In the genomic region with DNA sequence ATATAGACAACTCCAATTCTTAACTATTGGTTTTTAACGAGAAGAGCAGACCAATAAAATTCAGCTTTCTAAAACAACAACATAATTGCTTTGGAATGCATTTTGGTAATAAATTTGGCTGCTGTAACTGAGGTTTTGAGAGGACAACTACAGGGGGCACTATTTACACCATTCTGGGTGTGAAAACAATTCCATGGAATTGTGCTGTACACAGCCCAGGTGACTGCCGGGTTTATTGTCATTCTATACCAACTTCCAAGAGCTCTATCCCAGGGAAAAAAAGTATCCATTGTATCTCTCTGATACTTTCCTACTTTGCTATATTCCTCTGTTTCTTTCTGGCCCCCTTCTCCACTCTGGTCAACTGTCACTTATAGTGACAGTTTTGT, we compare ENCODE assay signal across 25 cellular contexts. TPM values are rescaled to one million over a fixed set of nuclear protein-coding genes. Genes with fewer than 3 reads are reported as not detected.
A peak's percentile ranks its signal among the peaks of the same experiment; 100 is the strongest.
DNase-seq lines count a peak whose midpoint lies in the region; ATAC-seq and TF ChIP-seq lines count a peak whose summit lies in the region.
"Had no signal": no experiment of that assay in that cellular context is flagged by ENCODE, and none has a peak within 500 bp of the region (broad histone marks: within the 10 kb centered on the region; RNA-seq: fewer than 3 reads in every experiment).

No MANE protein-coding gene starts in this region.

- H3K4me3 ChIP-seq in SJCRH30 (no peak overlapping the region), hepatocyte (no peak overlapping the region), skeletal muscle tissue (ENCODE audit: low read length in 3 of 3) (peak overlapping the region in 2 of 3 donors; percentile 38), coronary artery (no peak overlapping the region)
- H3K4me3 ChIP-seq: sigmoid colon had no signal

- H3K27ac ChIP-seq in H9 (ENCODE audit: insufficient read length, low read depth, low read length) = no peak overlapping the region
- peak overlapping the region; percentile 98 for H3K27ac ChIP-seq in SJCRH30
- H3K27ac ChIP-seq in hepatocyte = peak overlapping the region; percentile 27
- peak overlapping the region; percentile 94 for H3K27ac ChIP-seq in skeletal muscle tissue (ENCODE audit: low read depth, low read length)
- no peak overlapping the region for H3K27ac ChIP-seq in coronary artery

- peaks cover 7 to 12% (median 8%) of the 10 kb centered on the region in 3 experiments; a peak in 6 of 7 replicates for H3K36me3 Mint-ChIP-seq in H9 (ENCODE audit: insufficient read depth in 1 of 3, low read depth in 3 of 3)
- H3K36me3 Mint-ChIP-seq: stimulated activated memory B cell treated with anti-CD40 and anti-IgM and Interleukin-4, amounts not matched to agents 10 μg/mL and 1 μg/mL and 100 μg/mL, for 72 hours had no signal

- H4K91ac ChIP-seq in H9 (ENCODE audit: insufficient read length, low read depth, low read length) = no peak overlapping the region

- no peak overlapping the region for H3T11ph ChIP-seq in H9 (ENCODE audit: low read length)

- H2BK120ac ChIP-seq in H9 (ENCODE audit: low read depth, low read length, poor library complexity, severe bottlenecking) = no peak overlapping the region

- H2AK5ac ChIP-seq in H9 (ENCODE audit: insufficient read length, low read length) = no peak overlapping the region

- H3K4me1 ChIP-seq in H9 (ENCODE audit: insufficient read depth, low read length) = peaks cover 2% of the 10 kb centered on the region
- peaks cover 45% of the 10 kb centered on the region for H3K4me1 ChIP-seq in SJCRH30
- H3K4me1 ChIP-seq in hepatocyte (ENCODE audit: insufficient read depth) = peaks cover 30% of the 10 kb centered on the region
- H3K4me1 ChIP-seq in skeletal muscle tissue (ENCODE audit: control insufficient read depth in 3 of 3, insufficient read depth in 3 of 3, low read length in 3 of 3) = peaks cover 39 to 52% (median 47%) of the 10 kb centered on the region in 3 donors

- H3K9ac ChIP-seq in H9 (ENCODE audit: extremely low read depth, insufficient read length, low read length) (no peak overlapping the region), skeletal muscle tissue (ENCODE audit: low read depth in 1 of 3, low read length in 3 of 3) (peak overlapping the region; percentile 9 to 57 (median 45))

- H3K4ac ChIP-seq in H9 (ENCODE audit: low read depth, low read length) = no peak overlapping the region

- no peak overlapping the region for H2BK5ac ChIP-seq in H9 (ENCODE audit: insufficient read length, low read length)

- H3K9me3 ChIP-seq in H9 (ENCODE audit: control insufficient read depth, low read depth, low read length) (no peaks in the 10 kb centered on the region), SJCRH30 (replicated peaks) (peaks cover 24% of the 10 kb centered on the region), hepatocyte (ENCODE audit: low read depth) (no peaks in the 10 kb centered on the region), skeletal muscle tissue (ENCODE audit: control insufficient read depth in 3 of 3, low read length in 3 of 3) (no peaks in the 10 kb centered on the region)
- H3K9me3 ChIP-seq: sigmoid colon had no signal

- H3K56ac ChIP-seq in H9 (ENCODE audit: insufficient read length, low read depth, low read length) = no peak overlapping the region

- H2BK15ac ChIP-seq in H9 (ENCODE audit: low read depth, low read length) = no peak overlapping the region

- H3K23ac ChIP-seq in H9 (ENCODE audit: insufficient read length, low read depth, low read length) = no peak overlapping the region

- H3K27me3 Mint-ChIP-seq in H9 (ENCODE audit: low read depth) = no peaks in the 10 kb centered on the region
- H3K27me3 Mint-ChIP-seq: activated naive CD4-positive, alpha-beta T cell treated with anti-CD3 and anti-CD28 coated beads, Interleukin-2, amount 10 ng/mL, durations not matched to agents 7 days and 5 days; naive thymus-derived CD8-positive, alpha-beta T cell; stimulated activated memory B cell treated with anti-CD40 and anti-IgM and Interleukin-4, amounts not matched to agents 10 μg/mL and 1 μg/mL and 100 μg/mL, for 72 hours had no signal

- H3K27ac Mint-ChIP-seq in H9 = peak overlapping the region in 1 of 3 experiments; percentile 59; a peak in 1 of 7 replicates
- H3K27ac Mint-ChIP-seq: activated naive CD4-positive, alpha-beta T cell treated with anti-CD3 and anti-CD28 coated beads, Interleukin-2, amount 10 ng/mL, durations not matched to agents 7 days and 5 days; naive thymus-derived CD8-positive, alpha-beta T cell; stimulated activated memory B cell treated with anti-CD40 and anti-IgM and Interleukin-4, amounts not matched to agents 10 μg/mL and 1 μg/mL and 100 μg/mL, for 72 hours had no signal

- H4K20me1 ChIP-seq in H9 (ENCODE audit: control insufficient read depth, insufficient read depth, insufficient read length) (no peaks in the 10 kb centered on the region), hepatocyte (ENCODE audit: insufficient read depth, poor library complexity, severe bottlenecking) (no peaks in the 10 kb centered on the region)

- no peak overlapping the region for H4K5ac ChIP-seq in H9 (ENCODE audit: insufficient read length, low read depth, low read length)

- H4K8ac ChIP-seq in H9 (replicated peaks; ENCODE audit: insufficient read length, low read depth, low read length) = no peak overlapping the region

- TF ChIP-seq CTCF in H9 (conservative IDR thresholded peaks at IDR 0.05) (peak; percentile 40; the same call in 2 of the 3 replicates), hepatocyte (IDR thresholded peaks at IDR 0.05; ENCODE audit: poor library complexity) (no peak), coronary artery (IDR thresholded peaks at IDR 0.05) (no peak)

- ATAC-seq in HG03135 (IDR thresholded peaks at IDR 0.05; ENCODE audit: unreplicated experiment) (no peak), HG03280 (IDR thresholded peaks at IDR 0.05; ENCODE audit: unreplicated experiment) (no peak)
- ATAC-seq: activated T-cell treated with anti-CD3 and anti-CD28 coated beads, Interleukin-2, amount 50 U/mL, for 4 hours; naive thymus-derived CD8-positive, alpha-beta T cell; stimulated activated memory B cell treated with anti-CD40 and anti-IgM and Interleukin-4, amounts not matched to agents 10 μg/mL and 1 μg/mL and 100 μg/mL, for 72 hours had no signal

- no peak overlapping the region for H3K18ac ChIP-seq in H9 (ENCODE audit: insufficient read length, low read depth, low read length)

- H3K4me1 Mint-ChIP-seq in H9 = peaks cover 8 to 10% of the 10 kb centered on the region in 2 experiments; a peak in 3 of 4 replicates
- H3K4me1 Mint-ChIP-seq: activated naive CD4-positive, alpha-beta T cell treated with anti-CD3 and anti-CD28 coated beads, Interleukin-2, amount 10 ng/mL, durations not matched to agents 7 days and 5 days; stimulated activated memory B cell treated with anti-CD40 and anti-IgM and Interleukin-4, amounts not matched to agents 10 μg/mL and 1 μg/mL and 100 μg/mL, for 72 hours had no signal

- peaks cover 36% of the 10 kb centered on the region for H3K36me3 ChIP-seq in SJCRH30
- no peaks in the 10 kb centered on the region for H3K36me3 ChIP-seq in hepatocyte (replicated peaks; ENCODE audit: insufficient read depth, low read depth)
- no peaks in the 10 kb centered on the region for H3K36me3 ChIP-seq in skeletal muscle tissue (ENCODE audit: control insufficient read depth in 3 of 3, insufficient read depth in 3 of 3, low read length in 3 of 3)
- H3K36me3 ChIP-seq: sigmoid colon had no signal

- H3K4me3 Mint-ChIP-seq in H9 = no peak overlapping the region
- H3K4me3 Mint-ChIP-seq: activated naive CD4-positive, alpha-beta T cell treated with anti-CD3 and anti-CD28 coated beads, Interleukin-2, amount 10 ng/mL, durations not matched to agents 7 days and 5 days; activated T-cell treated with anti-CD3 and anti-CD28 coated beads, Interleukin-2, amount 50 U/mL, for 4 hours; naive thymus-derived CD8-positive, alpha-beta T cell; stimulated activated memory B cell treated with anti-CD40 and anti-IgM and Interleukin-4, amounts not matched to agents 10 μg/mL and 1 μg/mL and 100 μg/mL, for 72 hours had no signal

- H3K4me2 ChIP-seq in H9 (ENCODE audit: insufficient read depth, insufficient read length, low read length) (no peak overlapping the region), hepatocyte (no peak overlapping the region)

- H2BK12ac ChIP-seq in H9 (ENCODE audit: insufficient read length, low read depth, low read length) = no peak overlapping the region

- no peaks in the 10 kb centered on the region for H3K79me2 ChIP-seq in H9 (ENCODE audit: insufficient read depth, low read length)
- peaks cover 91% of the 10 kb centered on the region for H3K79me2 ChIP-seq in hepatocyte

- no peaks in the 10 kb centered on the region for H3K27me3 ChIP-seq in H9 (ENCODE audit: insufficient read depth, low read length)
- H3K27me3 ChIP-seq in SJCRH30 = no peaks in the 10 kb centered on the region
- no peaks in the 10 kb centered on the region for H3K27me3 ChIP-seq in hepatocyte
- no peaks in the 10 kb centered on the region for H3K27me3 ChIP-seq in skeletal muscle tissue (ENCODE audit: control insufficient read depth in 3 of 3, insufficient read depth in 3 of 3, low read length in 3 of 3)
- H3K27me3 ChIP-seq: sigmoid colon had no signal

- no peaks in the 10 kb centered on the region for H3K23me2 ChIP-seq in H9 (ENCODE audit: insufficient read length, low read depth, low read length, poor library complexity, severe bottlenecking)

- H3K9me2 ChIP-seq in hepatocyte (replicated peaks; ENCODE audit: insufficient read depth) = no peaks in the 10 kb centered on the region

- DNase-seq in H9 (no peak), SJCRH30 (no peak), hepatocyte (ENCODE audit: low spot score) (no peak), coronary artery (ENCODE audit: low spot score) (no peak), activated gamma-delta T cell treated with Interleukin-2 at 50 U/mL for 16 hours (no peak)
- DNase-seq: activated CD8-positive, alpha-beta memory T cell treated with anti-CD3 and anti-CD28 coated beads for 24 hours; activated naive CD4-positive, alpha-beta T cell treated with anti-CD3 and anti-CD28 coated beads, Interleukin-2, amount 10 ng/mL, durations not matched to agents 7 days and 5 days; activated T-cell treated with anti-CD3 and anti-CD28 coated beads, Interleukin-2, amount 50 U/mL, for 4 hours; central memory CD4-positive, alpha-beta T cell; GF-D8; Kasumi-1; naive thymus-derived CD8-positive, alpha-beta T cell; NCI-H1048; NCI-H2029; NCI-H345; NCI-H774; OCI-M1; SIG-M5; sigmoid colon; stimulated activated CD4-positive, alpha-beta T cell treated with anti-CD3 and anti-CD28 coated beads, Interleukin-1b, Interleukin-23, amount 100 ng/mL, for 48 hours; T-helper 1 cell had no signal

- no peak overlapping the region for H3K14ac ChIP-seq in H9 (ENCODE audit: insufficient read depth, low read length)

- H2BK20ac ChIP-seq in H9 (ENCODE audit: low read depth, low read length, poor library complexity, severe bottlenecking) = no peak overlapping the region

- no peaks in the 10 kb centered on the region for H3K79me1 ChIP-seq in H9 (ENCODE audit: insufficient read depth, low read depth, low read length, poor library complexity, severe bottlenecking)

- H2AFZ ChIP-seq in H9 (ENCODE audit: low read length) (no peak overlapping the region), hepatocyte (no peak overlapping the region)

- no peaks in the 10 kb centered on the region for H3K9me3 Mint-ChIP-seq in H9
- H3K9me3 Mint-ChIP-seq: activated naive CD4-positive, alpha-beta T cell treated with anti-CD3 and anti-CD28 coated beads, Interleukin-2, amount 10 ng/mL, durations not matched to agents 7 days and 5 days had no signal

- WGBS in H9 (ENCODE audit: extremely low coverage, insufficient read length, low lambda C conversion rate) = no CpG with 5 or more reads among the region's 2 CpGs
- WGBS in hepatocyte (ENCODE audit: low lambda C conversion rate, missing lambda C conversion rate) = 75% methylated on average over 2 of the region's 2 CpGs

RNA-seq across cellular contexts. Expression of a gene that starts 38.4 kb away (rescaled TPM):
- total RNA-seq in H9 (2021) = 15.0 and 16.3 TPM in 2 replicates
- total RNA-seq in SJCRH30 (2014; rRNA removed; shearing (Covaris generic)) = 17.6 and 20.9 TPM in 2 replicates
- total RNA-seq in hepatocyte = 20.1 and 25.6 TPM in 2 replicates
- 10.9 and 12.5 TPM in 2 replicates for polyA plus RNA-seq in hepatocyte
- total RNA-seq in skeletal muscle tissue = 13.0 TPM

Comparison
In these comparisons a context has a peak if more than half of its experiments do, and no peak if none do; other contexts are left out.
1. H3K27ac ChIP-seq: peak in SJCRH30 (single experiment), hepatocyte (single experiment) and skeletal muscle tissue (single experiment); none in H9 (single experiment) and coronary artery (0 of 2).
2. H3K4me3 ChIP-seq: peak in skeletal muscle tissue (2 of 3); none in SJCRH30 (single experiment), hepatocyte (single experiment) and coronary artery (single experiment).